Comparison of ENCODE assay signal across 39 cellular contexts in the genomic region with DNA sequence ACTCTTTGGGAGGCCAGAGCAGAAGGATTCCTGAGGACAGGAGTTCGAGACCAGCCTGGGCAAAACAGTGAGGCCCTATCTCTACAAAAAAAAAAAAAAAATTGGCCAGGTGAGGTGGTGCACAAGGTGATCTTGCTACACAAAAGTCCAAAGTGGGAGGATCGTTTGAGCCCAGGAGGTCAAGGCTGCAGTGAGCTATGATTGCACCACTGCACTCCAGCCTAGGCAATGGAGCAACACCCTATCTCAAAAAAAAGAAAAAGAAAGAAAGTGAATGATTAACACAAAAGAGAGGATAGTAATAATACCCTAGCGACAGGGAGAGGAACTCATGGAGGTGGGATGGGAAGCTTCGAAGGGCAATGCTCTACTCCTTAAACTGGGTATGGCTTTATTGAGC. TPM values are rescaled to one million over a fixed set of nuclear protein-coding genes. Genes with fewer than 3 reads are reported as not detected.
"Had no signal": no experiment of that assay in that cellular context is flagged by ENCODE, and none has a peak within 500 bp of the region (broad histone marks: within the 10 kb centered on the region; RNA-seq: fewer than 3 reads in every experiment).

No MANE protein-coding gene starts in this region.

- H3K27ac Mint-ChIP-seq: activated B cell treated with CpG ODN at 0.5 μM for 24 hours; activated CD4-positive, alpha-beta memory T cell treated with anti-CD3 and anti-CD28 coated beads for 36 hours; activated CD4-positive, alpha-beta T cell treated with anti-CD3 and anti-CD28 coated beads, Interleukin-2, amount 10 ng/mL, durations not matched to agents 24 days and 14 days; activated CD8-positive, alpha-beta T cell treated with anti-CD3 and anti-CD28 coated beads for 36 hours; activated naive CD4-positive, alpha-beta T cell treated with anti-CD3 and anti-CD28 coated beads for 36 hours; activated naive CD4-positive, alpha-beta T cell treated with anti-CD3 and anti-CD28 coated beads, Interleukin-2, amount 50 U/mL, for 72 hours; activated naive CD8-positive, alpha-beta T cell treated with anti-CD3 and anti-CD28 coated beads, Interleukin-2, amount 10 ng/mL, durations not matched to agents 7 days and 5 days; activated T-cell treated with anti-CD3 and anti-CD28 coated beads, Interleukin-2, amount 50 U/mL, for 72 hours; activated T-helper 1 cell treated with anti-CD3 and anti-CD28 coated beads, Interleukin-12 subunit alpha, Interleukin-12 subunit beta, Interleukin-2, Interleukin-4 antibody, amounts not matched to agents 30 ng/mL and 10 ng/mL and 1 ng/mL, durations not matched to agents 14 hours and 24 hours and 36 hours; activated T-helper 17 cell treated with anti-CD3 and anti-CD28 coated beads, Interleukin-2, amount 50 U/mL, for 72 hours; brain; T-cell; T-helper 1 cell treated with Interleukin-12 subunit alpha and Interleukin-12 subunit beta and Interleukin-4 antibody, amounts not matched to agents 30 μg/mL and 1 μg/mL, for 36 hours; T-helper 2 cell treated with Interferon-gamma antibody and Interleukin-4, amounts not matched to agents 5 μg/mL and 100 μg/mL, for 36 hours had no signal

- H3K9me3 ChIP-seq: adrenal gland, ascending aorta had no signal

- ATAC-seq: activated CD8-positive, alpha-beta T cell treated with anti-CD3 and anti-CD28 coated beads for 36 hours; activated naive CD4-positive, alpha-beta T cell treated with anti-CD3 and anti-CD28 coated beads, Interleukin-2, amount 50 U/mL, for 72 hours; activated T-cell treated with anti-CD3 and anti-CD28 coated beads, Interleukin-2, amount 50 U/mL, for 4 hours; activated T-cell treated with anti-CD3 and anti-CD28 coated beads, Interleukin-2, amount 50 U/mL, for 72 hours; activated T-helper 17 cell treated with anti-CD3 and anti-CD28 coated beads, Interleukin-2, amount 50 U/mL, for 72 hours; T-cell had no signal

- H3K36me3 ChIP-seq: adrenal gland, ascending aorta, cardiac muscle cell had no signal

- H3K27me3 ChIP-seq: adrenal gland, ascending aorta had no signal

- H3K27me3 Mint-ChIP-seq: activated CD4-positive, alpha-beta memory T cell treated with anti-CD3 and anti-CD28 coated beads for 36 hours; activated CD8-positive, alpha-beta T cell treated with anti-CD3 and anti-CD28 coated beads for 36 hours; activated T-helper 17 cell treated with anti-CD3 and anti-CD28 coated beads, Interleukin-2, amount 50 U/mL, for 72 hours; central memory CD8-positive, alpha-beta T cell; T-cell had no signal

- H3K4me1 ChIP-seq: adrenal gland, ascending aorta had no signal

- H3K36me3 Mint-ChIP-seq: activated naive CD8-positive, alpha-beta T cell treated with anti-CD3 and anti-CD28 coated beads, Interleukin-2, amount 10 ng/mL, durations not matched to agents 7 days and 5 days; brain had no signal

- H3K4me3 ChIP-seq: adrenal gland, ascending aorta, cardiac muscle cell had no signal

- DNase-seq: activated B cell treated with CpG ODN at 0.5 μM for 24 hours; activated CD4-positive, alpha-beta memory T cell treated with anti-CD3 and anti-CD28 coated beads for 36 hours; activated CD4-positive, alpha-beta T cell treated with anti-CD3 and anti-CD28 coated beads for 4 hours; activated CD4-positive, alpha-beta T cell treated with anti-CD3 and anti-CD28 coated beads, Interleukin-2, amount 10 ng/mL, durations not matched to agents 24 days and 14 days; activated CD4-positive, alpha-beta T cell treated with anti-CD3 and anti-CD28 coated beads, Interleukin-2, amount 50 U/mL, for 1 hour; activated CD4-positive, alpha-beta T cell treated with anti-CD3 and anti-CD28 coated beads, Interleukin-2, amount 50 U/mL, for 4 hours; activated CD4-positive, CD25-positive, alpha-beta regulatory T cell treated with anti-CD3 and anti-CD28 coated beads, Interleukin-2, amount 50 U/mL, for 72 hours; activated CD8-positive, alpha-beta memory T cell treated with anti-CD3 and anti-CD28 coated beads, Interleukin-2, amount 50 U/mL, for 4 hours; activated CD8-positive, alpha-beta T cell treated with anti-CD3 and anti-CD28 coated beads for 36 hours; activated effector memory CD4-positive, alpha-beta T cell treated with anti-CD3 and anti-CD28 coated beads, Interleukin-2, amount 50 U/mL, for 16 hours; activated gamma-delta T cell treated with Interleukin-2 at 50 U/mL for 16 hours; activated naive CD4-positive, alpha-beta T cell; activated naive CD4-positive, alpha-beta T cell treated with anti-CD3 and anti-CD28 coated beads for 36 hours; activated naive CD4-positive, alpha-beta T cell treated with anti-CD3 and anti-CD28 coated beads, Interleukin-2, amount 50 U/mL, for 16 hours; activated naive CD8-positive, alpha-beta T cell treated with anti-CD3 and anti-CD28 coated beads, Interleukin-2, amount 10 ng/mL, durations not matched to agents 7 days and 5 days; activated T-cell treated with anti-CD3 and anti-CD28 coated beads for 4 hours; activated T-cell treated with anti-CD3 and anti-CD28 coated beads, Interleukin-2, amount 50 U/mL, for 1 hour; activated T-cell treated with anti-CD3 and anti-CD28 coated beads, Interleukin-2, amount 50 U/mL, for 4 hours; activated T-cell treated with anti-CD3 and anti-CD28 coated beads, Interleukin-2, amount 50 U/mL, for 72 hours; adrenal gland; amniotic stem cell; caudate nucleus; cerebellar nuclear complex; T-cell; T-helper 2 cell; T-helper 9 cell had no signal

- H3K27ac ChIP-seq: adrenal gland, ascending aorta, cardiac muscle cell, VCaP had no signal

- H3K4me1 Mint-ChIP-seq: activated B cell treated with CpG ODN at 0.5 μM for 24 hours; activated naive CD8-positive, alpha-beta T cell treated with anti-CD3 and anti-CD28 coated beads, Interleukin-2, amount 10 ng/mL, durations not matched to agents 7 days and 5 days; activated T-helper 17 cell treated with anti-CD3 and anti-CD28 coated beads, Interleukin-2, amount 50 U/mL, for 72 hours; brain; central memory CD8-positive, alpha-beta T cell; T-cell had no signal

- H3K9me3 Mint-ChIP-seq: central memory CD8-positive, alpha-beta T cell had no signal

- H3K4me3 Mint-ChIP-seq: activated B cell treated with CpG ODN at 0.5 μM for 24 hours; activated CD4-positive, alpha-beta memory T cell treated with anti-CD3 and anti-CD28 coated beads for 36 hours; activated CD4-positive, alpha-beta T cell treated with anti-CD3 and anti-CD28 coated beads, Interleukin-2, amount 10 ng/mL, durations not matched to agents 24 days and 14 days; activated CD8-positive, alpha-beta T cell treated with anti-CD3 and anti-CD28 coated beads for 36 hours; activated naive CD4-positive, alpha-beta T cell treated with anti-CD3 and anti-CD28 coated beads for 36 hours; activated naive CD8-positive, alpha-beta T cell treated with anti-CD3 and anti-CD28 coated beads, Interleukin-2, amount 10 ng/mL, durations not matched to agents 7 days and 5 days; activated T-cell treated with anti-CD3 and anti-CD28 coated beads, Interleukin-2, amount 50 U/mL, for 4 hours; activated T-cell treated with anti-CD3 and anti-CD28 coated beads, Interleukin-2, amount 50 U/mL, for 72 hours; activated T-helper 1 cell treated with anti-CD3 and anti-CD28 coated beads, Interleukin-12 subunit alpha, Interleukin-12 subunit beta, Interleukin-2, Interleukin-4 antibody, amounts not matched to agents 30 ng/mL and 10 ng/mL and 1 ng/mL, durations not matched to agents 14 hours and 24 hours and 36 hours; activated T-helper 17 cell treated with anti-CD3 and anti-CD28 coated beads, Interleukin-2, amount 50 U/mL, for 72 hours; brain; central memory CD8-positive, alpha-beta T cell; T-cell; T-helper 1 cell treated with Interleukin-12 subunit alpha and Interleukin-12 subunit beta and Interleukin-4 antibody, amounts not matched to agents 30 μg/mL and 1 μg/mL, for 36 hours; T-helper 2 cell treated with Interferon-gamma antibody and Interleukin-4, amounts not matched to agents 5 μg/mL and 100 μg/mL, for 36 hours had no signal

RNA-seq across cellular contexts. Expression of a gene that starts 30.4 kb away (rescaled TPM):
- total RNA-seq: activated CD4-positive, alpha-beta memory T cell treated with anti-CD3 and anti-CD28 coated beads for 36 hours; activated CD4-positive, alpha-beta T cell treated with anti-CD3 and anti-CD28 coated beads, Interleukin-2, amount 10 ng/mL, durations not matched to agents 24 days and 14 days; activated CD8-positive, alpha-beta memory T cell treated with anti-CD3 and anti-CD28 coated beads for 36 hours; activated CD8-positive, alpha-beta T cell treated with anti-CD3 and anti-CD28 coated beads for 36 hours; activated naive CD4-positive, alpha-beta T cell treated with anti-CD3 and anti-CD28 coated beads for 36 hours; activated naive CD4-positive, alpha-beta T cell treated with anti-CD3 and anti-CD28 coated beads, Interleukin-2, amount 50 U/mL, for 72 hours; activated T-cell treated with anti-CD3 and anti-CD28 coated beads, Interleukin-2, amount 50 U/mL, for 72 hours; activated T-helper 1 cell treated with anti-CD3 and anti-CD28 coated beads, Interleukin-12 subunit alpha, Interleukin-12 subunit beta, Interleukin-2, Interleukin-4 antibody, amounts not matched to agents 30 ng/mL and 10 ng/mL and 1 ng/mL, durations not matched to agents 14 hours and 24 hours and 36 hours; activated T-helper 17 cell treated with anti-CD3 and anti-CD28 coated beads, Interleukin-2, amount 50 U/mL, for 72 hours; bronchial epithelial cell had no signal

RNA-seq across cellular contexts. Expression of a gene that starts 30.8 kb away (rescaled TPM):
- total RNA-seq: activated B cell treated with CpG ODN at 0.5 μM for 24 hours; activated CD4-positive, alpha-beta memory T cell treated with anti-CD3 and anti-CD28 coated beads for 36 hours; activated CD4-positive, alpha-beta T cell treated with anti-CD3 and anti-CD28 coated beads, Interleukin-2, amount 10 ng/mL, durations not matched to agents 24 days and 14 days; activated CD8-positive, alpha-beta memory T cell treated with anti-CD3 and anti-CD28 coated beads for 36 hours; activated CD8-positive, alpha-beta T cell treated with anti-CD3 and anti-CD28 coated beads for 36 hours; activated naive CD4-positive, alpha-beta T cell treated with anti-CD3 and anti-CD28 coated beads for 36 hours; activated naive CD4-positive, alpha-beta T cell treated with anti-CD3 and anti-CD28 coated beads, Interleukin-2, amount 50 U/mL, for 72 hours; activated T-helper 1 cell treated with anti-CD3 and anti-CD28 coated beads, Interleukin-12 subunit alpha, Interleukin-12 subunit beta, Interleukin-2, Interleukin-4 antibody, amounts not matched to agents 30 ng/mL and 10 ng/mL and 1 ng/mL, durations not matched to agents 14 hours and 24 hours and 36 hours; chondrocyte had no signal

RNA-seq across cellular contexts. Expression of a gene that starts 32.5 kb away (rescaled TPM):
- total RNA-seq: bronchial epithelial cell, chondrocyte had no signal

RNA-seq across cellular contexts. Expression of a gene that starts 53.4 kb away (rescaled TPM):
- total RNA-seq: bronchial epithelial cell, chondrocyte had no signal
- polyA plus RNA-seq: cardiac muscle cell had no signal
